11 cellular contexts compared by ENCODE assay signal in the genomic region with DNA sequence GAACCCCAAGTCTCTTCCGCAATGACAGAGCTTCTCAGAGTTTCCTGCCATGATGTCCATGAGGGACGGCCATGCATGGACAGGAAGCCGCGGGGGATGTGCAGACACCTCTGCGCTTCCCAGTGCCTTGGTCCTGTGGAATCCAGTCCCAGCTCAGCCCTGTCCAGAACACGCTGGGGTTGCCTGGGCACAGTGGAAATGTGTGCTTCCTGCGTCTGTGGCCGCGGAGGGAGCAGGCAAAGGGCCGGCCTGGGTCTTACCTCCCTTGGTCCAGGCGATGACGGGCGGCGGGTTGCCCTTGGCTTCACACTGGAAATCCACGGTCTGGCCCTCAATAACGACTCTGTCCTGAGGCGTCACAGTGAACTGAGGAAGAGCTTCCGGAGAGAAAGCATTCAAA.
"Had no signal": no experiment of that assay in that cellular context is flagged by ENCODE, and none has a peak within 500 bp of the region (broad histone marks: within the 10 kb centered on the region; RNA-seq: fewer than 3 reads in every experiment).

No MANE protein-coding gene starts in this region.

- H3K27ac ChIP-seq: esophagus squamous epithelium, hepatocyte, pancreas, SK-N-MC had no signal

- H3K27me3 ChIP-seq: esophagus squamous epithelium, hepatocyte had no signal

- H3K4me1 Mint-ChIP-seq: activated naive CD4-positive, alpha-beta T cell treated with anti-CD3 and anti-CD28 coated beads, Interleukin-2, amount 10 ng/mL, durations not matched to agents 7 days and 5 days had no signal

- H3K27me3 Mint-ChIP-seq: activated naive CD4-positive, alpha-beta T cell treated with anti-CD3 and anti-CD28 coated beads, Interleukin-2, amount 10 ng/mL, durations not matched to agents 7 days and 5 days had no signal

- DNase-seq: activated naive CD4-positive, alpha-beta T cell treated with anti-CD3 and anti-CD28 coated beads, Interleukin-2, amount 10 ng/mL, durations not matched to agents 7 days and 5 days; activated T-cell treated with anti-CD3 and anti-CD28 coated beads, Interleukin-2, amount 50 U/mL, for 1 hour; esophagus squamous epithelium; mesendoderm; pancreas; stimulated activated CD4-positive, alpha-beta T cell treated with anti-CD3 and anti-CD28 coated beads, Interleukin-15, amount 100 ng/mL, for 24 hours; stimulated activated CD4-positive, alpha-beta T cell treated with anti-CD3 and anti-CD28 coated beads, Interleukin-4, amount 100 ng/mL, for 24 hours; stimulated activated naive CD8-positive, alpha-beta T cell treated with anti-CD3 and anti-CD28 coated beads, Interleukin-15, Interleukin-2, amounts not matched to agents 100 U/mL and 50 U/mL, for 24 hours had no signal

- H3K36me3 Mint-ChIP-seq: activated naive CD4-positive, alpha-beta T cell treated with anti-CD3 and anti-CD28 coated beads, Interleukin-2, amount 10 ng/mL, durations not matched to agents 7 days and 5 days had no signal

- H3K4me3 Mint-ChIP-seq: activated naive CD4-positive, alpha-beta T cell treated with anti-CD3 and anti-CD28 coated beads, Interleukin-2, amount 10 ng/mL, durations not matched to agents 7 days and 5 days had no signal

- H3K4me3 ChIP-seq: esophagus squamous epithelium, hepatocyte, pancreas, SK-N-MC had no signal

- H3K9me3 Mint-ChIP-seq: activated naive CD4-positive, alpha-beta T cell treated with anti-CD3 and anti-CD28 coated beads, Interleukin-2, amount 10 ng/mL, durations not matched to agents 7 days and 5 days had no signal

- H3K36me3 ChIP-seq: pancreas had no signal

- H3K4me1 ChIP-seq: esophagus squamous epithelium, pancreas had no signal

- H3K9me3 ChIP-seq: esophagus squamous epithelium, pancreas had no signal

- ATAC-seq: activated CD4-positive, CD25-positive, alpha-beta regulatory T cell treated with anti-CD3 and anti-CD28 coated beads, Interleukin-2, amount 50 U/mL, for 24 hours; pancreas; stimulated activated naive CD8-positive, alpha-beta T cell treated with anti-CD3 and anti-CD28 coated beads, Interleukin-15, Interleukin-2, amounts not matched to agents 100 U/mL and 50 U/mL, for 24 hours had no signal
